In genomic region chr2:203720922-203721672, GRCh38 we compare ENCODE assay signal across 19 cellular contexts. TPM values are rescaled to one million over a fixed set of nuclear protein-coding genes. Genes with fewer than 3 reads are reported as not detected.
DNase-seq lines count a peak whose midpoint lies in the region; ATAC-seq and TF ChIP-seq lines count a peak whose summit lies in the region.
"Had no signal": no experiment of that assay in that cellular context is flagged by ENCODE, and none has a peak within 500 bp of the region (broad histone marks: within the 10 kb centered on the region; RNA-seq: fewer than 3 reads in every experiment).

No MANE protein-coding gene starts in this region.

- peak overlapping the region; percentile 77 for H3K4me3 ChIP-seq in CD4-positive, CD25-positive, alpha-beta regulatory T cell (ENCODE audit: low read depth, low read length)
- peak overlapping the region; percentile 16 for H3K4me3 ChIP-seq in CD8-positive, alpha-beta memory T cell (ENCODE audit: low read length)
- H3K4me3 ChIP-seq: K562, left lung, SK-N-MC had no signal

- TF ChIP-seq CTCF in WTC11 (IDR thresholded peaks at IDR 0.05): no peak
- no peak for TF ChIP-seq CTCF in HFFc6 (IDR thresholded peaks at IDR 0.05)

- peak; percentile 34 to 47 for ATAC-seq in CD4-positive, CD25-positive, alpha-beta regulatory T cell (ENCODE audit: low read depth in 2 of 2)
- peak; percentile 86 for ATAC-seq in WTC11
- no peak for ATAC-seq in GM18511 (IDR thresholded peaks at IDR 0.05; ENCODE audit: unreplicated experiment)
- ATAC-seq in HG03457 (IDR thresholded peaks at IDR 0.05; ENCODE audit: unreplicated experiment): no peak
- ATAC-seq: K562, left lung, PC-3 had no signal

- peaks cover 0 to 9% (median 0%) of the 10 kb centered on the region in 7 donors for H3K9me3 Mint-ChIP-seq in CD4-positive, CD25-positive, alpha-beta regulatory T cell
- H3K9me3 Mint-ChIP-seq in CD8-positive, alpha-beta memory T cell: peaks cover 0 to 5% (median 0%) of the 10 kb centered on the region in 5 donors
- H3K9me3 Mint-ChIP-seq in WTC11: peaks cover 17% of the 10 kb centered on the region
- H3K9me3 Mint-ChIP-seq in HFFc6: no peaks in the 10 kb centered on the region
- H3K9me3 Mint-ChIP-seq: brain had no signal

- H3K4me1 ChIP-seq in CD4-positive, CD25-positive, alpha-beta regulatory T cell (ENCODE audit: control insufficient read depth, insufficient read depth, low read length, poor library complexity, severe bottlenecking): peaks cover 96% of the 10 kb centered on the region
- H3K4me1 ChIP-seq in CD8-positive, alpha-beta memory T cell (ENCODE audit: insufficient read depth, low read length): peaks cover 92% of the 10 kb centered on the region

- peaks cover 4% of the 10 kb centered on the region for H3K27me3 Mint-ChIP-seq in CD4-positive, CD25-positive, alpha-beta regulatory T cell
- H3K27me3 Mint-ChIP-seq in CD8-positive, alpha-beta memory T cell: peaks cover 0 to 1% of the 10 kb centered on the region in 2 donors
- H3K27me3 Mint-ChIP-seq in WTC11 (ENCODE audit: low read depth) (no peaks in the 10 kb centered on the region), HFFc6 (ENCODE audit: insufficient read depth) (no peaks in the 10 kb centered on the region)
- H3K27me3 Mint-ChIP-seq: brain had no signal

- DNase-seq in CD4-positive, CD25-positive, alpha-beta regulatory T cell: peak in 2 of 3 donors; percentile 56 to 72
- DNase-seq in CD8-positive, alpha-beta memory T cell: no peak
- DNase-seq in WTC11 (ENCODE audit: low spot score) (no peak), iPS-NIHi11 (ENCODE audit: low spot score) (peak; percentile 17), HFFc6 (no peak), NCI-H526 (lab: John Stamatoyannopoulos, UW) (no peak)
- DNase-seq: hypothalamus, left lung, NCI-H1436, PC-3, substantia nigra had no signal

- POLR2A ChIA-PET in CD8-positive, alpha-beta memory T cell (lab: Charles Lee): interaction anchor here (0.5 to 6.2 kb wide), 9 partner anchors 8 to 225 kb away, joined by 3 to 85 read pairs (median 6); partner anchors contain the start of gene CD28
- POLR2A ChIA-PET in WTC11 (lab: Charles Lee): no interaction called here

- H3K9me3 ChIP-seq in CD4-positive, CD25-positive, alpha-beta regulatory T cell (ENCODE audit: control insufficient read depth in 2 of 2, low read length in 2 of 2): no peaks in the 10 kb centered on the region
- no peaks in the 10 kb centered on the region for H3K9me3 ChIP-seq in CD8-positive, alpha-beta memory T cell (ENCODE audit: low read length)
- H3K9me3 ChIP-seq: left lung had no signal

- peak overlapping the region; percentile 83 for H3K27ac ChIP-seq in CD4-positive, CD25-positive, alpha-beta regulatory T cell (ENCODE audit: insufficient read depth, low read length, poor library complexity, severe bottlenecking)
- H3K27ac ChIP-seq in CD8-positive, alpha-beta memory T cell (ENCODE audit: low read depth, low read length): peak overlapping the region; percentile 9
- H3K27ac ChIP-seq: left lung, SK-N-MC had no signal

- H3K4me3 Mint-ChIP-seq in CD4-positive, CD25-positive, alpha-beta regulatory T cell: peak overlapping the region; percentile 75 to 86 (median 83)
- H3K4me3 Mint-ChIP-seq in CD8-positive, alpha-beta memory T cell: peak overlapping the region; percentile 21 to 83 (median 77)
- H3K4me3 Mint-ChIP-seq in WTC11: no peak overlapping the region
- no peak overlapping the region for H3K4me3 Mint-ChIP-seq in HFFc6
- H3K4me3 Mint-ChIP-seq: brain had no signal

- no peaks in the 10 kb centered on the region for H3K27me3 ChIP-seq in CD4-positive, CD25-positive, alpha-beta regulatory T cell (ENCODE audit: control insufficient read depth, insufficient read depth, low read length)
- H3K27me3 ChIP-seq in CD8-positive, alpha-beta memory T cell (ENCODE audit: insufficient read depth, low read length, poor library complexity, severe bottlenecking): no peaks in the 10 kb centered on the region
- H3K27me3 ChIP-seq: left lung had no signal

- peaks cover 14% of the 10 kb centered on the region for H3K36me3 ChIP-seq in CD4-positive, CD25-positive, alpha-beta regulatory T cell (ENCODE audit: control insufficient read depth, insufficient read depth, low read length)
- H3K36me3 ChIP-seq in CD8-positive, alpha-beta memory T cell (ENCODE audit: insufficient read depth, low read length): no peaks in the 10 kb centered on the region
- H3K36me3 ChIP-seq: left lung had no signal

- peaks cover 43% of the 10 kb centered on the region for H3K36me3 Mint-ChIP-seq in CD4-positive, CD25-positive, alpha-beta regulatory T cell
- peaks cover 20 to 37% (median 21%) of the 10 kb centered on the region in 3 donors for H3K36me3 Mint-ChIP-seq in CD8-positive, alpha-beta memory T cell
- no peaks in the 10 kb centered on the region for H3K36me3 Mint-ChIP-seq in WTC11
- H3K36me3 Mint-ChIP-seq in HFFc6 (ENCODE audit: low read depth): no peaks in the 10 kb centered on the region
- H3K36me3 Mint-ChIP-seq: brain had no signal

- CTCF ChIA-PET in CD8-positive, alpha-beta memory T cell (lab: Charles Lee): interaction anchor here (0.9 to 7.8 kb wide), 10 partner anchors 11 to 94 kb away, joined by 3 to 63 read pairs (median 4); partner anchors contain the start of gene CD28
- CTCF ChIA-PET in WTC11 (lab: Charles Lee): interaction anchor here (0.6 to 1.7 kb wide), 8 partner anchors 18 to 189 kb away, joined by 3 to 8 read pairs (median 3); no protein-coding TSS in a partner anchor

- peak overlapping the region; percentile 91 to 99 (median 96) for H3K27ac Mint-ChIP-seq in CD4-positive, CD25-positive, alpha-beta regulatory T cell
- H3K27ac Mint-ChIP-seq in CD8-positive, alpha-beta memory T cell: peak overlapping the region; percentile 71 to 99 (median 93)
- peak overlapping the region; percentile 82 for H3K27ac Mint-ChIP-seq in WTC11
- no peak overlapping the region for H3K27ac Mint-ChIP-seq in HFFc6
- H3K27ac Mint-ChIP-seq: brain had no signal

- H3K4me1 Mint-ChIP-seq in CD4-positive, CD25-positive, alpha-beta regulatory T cell: peaks cover 39 to 97% (median 84%) of the 10 kb centered on the region in 4 donors
- H3K4me1 Mint-ChIP-seq in CD8-positive, alpha-beta memory T cell: peaks cover 84 to 99% (median 93%) of the 10 kb centered on the region in 3 donors
- H3K4me1 Mint-ChIP-seq in WTC11 (peaks cover 38% of the 10 kb centered on the region), HFFc6 (ENCODE audit: low read depth) (peaks cover 13% of the 10 kb centered on the region)

TF ChIP-seq in WTC11, 78 proteins besides CTCF, POLR2A, EP300 and RAD21:
- TF ChIP-seq PRDM15 (CRISPR knock-in tag; IDR thresholded peaks at IDR 0.05): no peak
- no peak for TF ChIP-seq ETV6 (CRISPR knock-in tag; IDR thresholded peaks at IDR 0.05)
- TF ChIP-seq, protein P1, sequence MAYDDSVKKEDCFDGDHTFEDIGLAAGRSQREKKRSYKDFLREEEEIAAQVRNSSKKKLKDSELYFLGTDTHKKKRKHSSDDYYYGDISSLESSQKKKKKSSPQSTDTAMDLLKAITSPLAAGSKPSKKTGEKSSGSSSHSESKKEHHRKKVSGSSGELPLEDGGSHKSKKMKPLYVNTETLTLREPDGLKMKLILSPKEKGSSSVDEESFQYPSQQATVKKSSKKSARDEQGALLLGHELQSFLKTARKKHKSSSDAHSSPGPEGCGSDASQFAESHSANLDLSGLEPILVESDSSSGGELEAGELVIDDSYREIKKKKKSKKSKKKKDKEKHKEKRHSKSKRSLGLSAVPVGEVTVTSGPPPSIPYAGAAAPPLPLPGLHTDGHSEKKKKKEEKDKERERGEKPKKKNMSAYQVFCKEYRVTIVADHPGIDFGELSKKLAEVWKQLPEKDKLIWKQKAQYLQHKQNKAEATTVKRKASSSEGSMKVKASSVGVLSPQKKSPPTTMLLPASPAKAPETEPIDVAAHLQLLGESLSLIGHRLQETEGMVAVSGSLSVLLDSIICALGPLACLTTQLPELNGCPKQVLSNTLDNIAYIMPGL (CRISPR knock-in tag; IDR thresholded peaks at IDR 0.05): no peak
- TF ChIP-seq FOXP1 (CRISPR knock-in tag; IDR thresholded peaks at IDR 0.05; ENCODE audit: borderline replicate concordance): no peak
- no peak for TF ChIP-seq SP1 (CRISPR knock-in tag; conservative IDR thresholded peaks at IDR 0.05)
- TF ChIP-seq NR3C1 (CRISPR knock-in tag; conservative IDR thresholded peaks at IDR 0.05; ENCODE audit: low read depth): no peak
- no peak for TF ChIP-seq NR1H2 (CRISPR knock-in tag; IDR thresholded peaks at IDR 0.05)
- no peak for TF ChIP-seq ZNF121 (CRISPR knock-in tag; IDR thresholded peaks at IDR 0.05)
- no peak for TF ChIP-seq SMAD4 (CRISPR knock-in tag; IDR thresholded peaks at IDR 0.05)

RNA-seq across cellular contexts. Expression of gene CD28, which starts 14.7 kb away (rescaled TPM):
- total RNA-seq in CD4-positive, CD25-positive, alpha-beta regulatory T cell: 235 TPM
- polyA plus RNA-seq in CD4-positive, CD25-positive, alpha-beta regulatory T cell: 100 to 1,000 TPM in 3 of 4 donors, 10 to 100 TPM in 1; 92.6 to 184 (median 130) TPM
- 10 to 100 TPM; 64.1 to 66.4 TPM for total RNA-seq in CD8-positive, alpha-beta memory T cell
- 61.1 TPM for polyA plus RNA-seq in CD8-positive, alpha-beta memory T cell
- total RNA-seq in WTC11 (2021): 0.11 to 0.50 TPM (median 0.16 TPM) in 3 replicates
- total RNA-seq in HFFc6 (2021; fragmentation: NEBNext Ultra II Directional; extraction: Animal tissue kit (Norgen Biotek cat#: 25700)): not detected
- total RNA-seq: Daoy, fibroblast of lung, PC-3 had no signal
- polyA plus RNA-seq: BJ had no signal

Comparison
In these comparisons a context has a peak if more than half of its experiments do, and no peak if none do; other contexts are left out.
1. ATAC-seq: peak in CD4-positive, CD25-positive, alpha-beta regulatory T cell (2 of 2) and WTC11 (single experiment); none in GM18511 (single experiment) and HG03457 (single experiment).
2. DNase-seq: peak in CD4-positive, CD25-positive, alpha-beta regulatory T cell (2 of 3) and iPS-NIHi11 (single experiment); none in CD8-positive, alpha-beta memory T cell (0 of 5), WTC11 (single experiment), HFFc6 (single experiment) and NCI-H526 (0 of 2).
3. H3K4me3 Mint-ChIP-seq: peak in CD4-positive, CD25-positive, alpha-beta regulatory T cell (4 of 4) and CD8-positive, alpha-beta memory T cell (7 of 7); none in WTC11 (single experiment) and HFFc6 (single experiment).
4. RNA of gene CD28, which starts 14.7 kb away (total RNA-seq): 235 TPM in CD4-positive, CD25-positive, alpha-beta regulatory T cell (single experiment) and 64.1 to 66.4 TPM in CD8-positive, alpha-beta memory T cell; 0.11 to 0.50 TPM in WTC11 and not detected in HFFc6; every median in the first group is over 10 times any median in the second.